ENCODE assay signal across 8 cellular contexts in genomic region chr15:35822153-35822552, GRCh38.
"Had no signal": no experiment of that assay in that cellular context is flagged by ENCODE, and none has a peak within 500 bp of the region (broad histone marks: within the 10 kb centered on the region; RNA-seq: fewer than 3 reads in every experiment).

No MANE protein-coding gene starts in this region.

- H3K4me2 ChIP-seq: KMS-11 had no signal

- H3K27ac ChIP-seq: HL-60, KMS-11 had no signal

- H3K27me3 Mint-ChIP-seq: IgD-negative memory B cell had no signal

- DNase-seq: IMR-90, KBM-7, KG1 had no signal

- H3K4me3 Mint-ChIP-seq: IgD-negative memory B cell had no signal

- H3K4me3 ChIP-seq: K562 had no signal

- H3K4me1 Mint-ChIP-seq: IgD-negative memory B cell had no signal

- H3K27ac Mint-ChIP-seq: IgD-negative memory B cell had no signal

- ATAC-seq: K562 had no signal

- FAIRE-seq: HTR-8/SVneo, K562 had no signal

- H3K9ac ChIP-seq: KMS-11 had no signal

- H3K36me3 Mint-ChIP-seq: IgD-negative memory B cell had no signal
